12 cellular contexts compared by ENCODE assay signal in genomic region chr20:49985617-49986016, GRCh38. TPM values are rescaled to one million over a fixed set of nuclear protein-coding genes. Genes with fewer than 3 reads are reported as not detected.
DNase-seq lines count a peak whose midpoint lies in the region; ATAC-seq and TF ChIP-seq lines count a peak whose summit lies in the region.
"Had no signal": no experiment of that assay in that cellular context is flagged by ENCODE, and none has a peak within 500 bp of the region (broad histone marks: within the 10 kb centered on the region; RNA-seq: fewer than 3 reads in every experiment).

No MANE protein-coding gene starts in this region.

- H3K27me3 ChIP-seq in breast epithelium (no peaks in the 10 kb centered on the region), mammary epithelial cell (ENCODE audit: insufficient read depth, low read length) (peaks cover 2% of the 10 kb centered on the region), upper lobe of right lung (no peaks in the 10 kb centered on the region), neuronal stem cell (ENCODE audit: control insufficient read depth in 3 of 3, insufficient read depth in 3 of 3, low read depth in 1 of 3, low read length in 3 of 3) (peaks cover 2 to 18% (median 15%) of the 10 kb centered on the region in 3 experiments)

- H3K9me3 ChIP-seq in breast epithelium (no peaks in the 10 kb centered on the region), mammary epithelial cell (replicated peaks; ENCODE audit: insufficient read depth, low read length) (no peaks in the 10 kb centered on the region), mesodermal cell (ENCODE audit: control insufficient read depth, low read length) (no peaks in the 10 kb centered on the region), upper lobe of right lung (no peaks in the 10 kb centered on the region), neuronal stem cell (replicated peaks in 1 of 2; ENCODE audit: control insufficient read depth in 2 of 2, insufficient read depth in 1 of 2, low read depth in 1 of 2, low read length in 2 of 2) (no peaks in the 10 kb centered on the region)

- H2BK120ac ChIP-seq in neuronal stem cell (ENCODE audit: low read depth, low read length), result no peak overlapping the region

- H3K79me2 ChIP-seq in mammary epithelial cell (ENCODE audit: insufficient read depth, low read length), result no peaks in the 10 kb centered on the region

- H3K79me1 ChIP-seq in neuronal stem cell (ENCODE audit: low read depth, low read length), result peaks cover 3% of the 10 kb centered on the region

- no peak for TF ChIP-seq CTCF in breast epithelium (IDR thresholded peaks at IDR 0.05)
- TF ChIP-seq CTCF in mammary epithelial cell (conservative IDR thresholded peaks at IDR 0.05 in 1 of 2, IDR thresholded peaks at IDR 0.05 in 1 of 2; ENCODE audit: extremely low read depth in 1 of 2, insufficient read depth in 1 of 2, low read depth in 1 of 2, low read length in 2 of 2), result no peak
- TF ChIP-seq CTCF in choroid plexus epithelial cell (conservative IDR thresholded peaks at IDR 0.05; ENCODE audit: low read depth, low read length), result no peak
- no peak for TF ChIP-seq CTCF in upper lobe of right lung (IDR thresholded peaks at IDR 0.05)

- WGBS in mammary epithelial cell (ENCODE audit: low coverage, missing lambda C conversion rate), result 40% methylated on average over 2 of the region's 13 CpGs
- 77 to 88% methylated on average over 8 to 9 of the region's 13 CpGs for WGBS in mesodermal cell (ENCODE audit: insufficient coverage in 2 of 2), 2 experiments
- WGBS in neuronal stem cell (ENCODE audit: extremely low coverage in 2 of 2, insufficient read length in 2 of 2, insufficient replicate concordance in 1 of 2), 2 donors, result no CpG with 5 or more reads among the region's 13 CpGs

- dilution Hi-C loops in mammary epithelial cell (cut with HindIII; ENCODE audit: low sequenced_read_pairs), result loop anchor here (10.0 kb wide), 1 partner anchor 89 kb away; no protein-coding TSS in a partner anchor

- no peak overlapping the region for H2AK5ac ChIP-seq in neuronal stem cell (ENCODE audit: low read depth, low read length)

- intact Hi-C loops in breast epithelium (cut with DNase I; ENCODE audit: low total_unique reads), result no loop called here
- intact Hi-C loops in mammary epithelial cell (cut with micrococcal nuclease), result loop anchor here (10.0 kb wide), 1 partner anchor 479 kb away; no protein-coding TSS in a partner anchor
- intact Hi-C loops in upper lobe of right lung (cut with DNase I), result no loop called here

- H3K4me3 ChIP-seq in breast epithelium, result peak overlapping the region; percentile 41 to 72 (median 59)
- no peak overlapping the region for H3K4me3 ChIP-seq in mammary epithelial cell (replicated peaks in 1 of 3; ENCODE audit: insufficient read depth in 1 of 3, low read depth in 2 of 3, low read length in 3 of 3)
- H3K4me3 ChIP-seq in choroid plexus epithelial cell (ENCODE audit: low read depth, low read length), result peak overlapping the region; percentile 74
- peak overlapping the region; percentile 99 for H3K4me3 ChIP-seq in mesodermal cell (ENCODE audit: extremely low read depth, insufficient read depth, low read length, poor library complexity, severe bottlenecking)
- peak overlapping the region; percentile 59 for H3K4me3 ChIP-seq in upper lobe of right lung
- H3K4me3 ChIP-seq in neuronal stem cell (ENCODE audit: low read length in 2 of 2), result no peak overlapping the region

- no peak overlapping the region for H3K27ac Mint-ChIP-seq in activated naive CD4-positive, alpha-beta T cell treated with anti-CD3 and anti-CD28 coated beads, Interleukin-2, amount 50 U/mL, for 72 hours

- no peaks in the 10 kb centered on the region for H4K20me1 ChIP-seq in mammary epithelial cell (ENCODE audit: insufficient read depth, low read length)

- in situ Hi-C loops in mammary epithelial cell (cut with MboI; ENCODE audit: low sequenced_read_pairs in 2 of 2), result no loop called here

- no peak overlapping the region for H4K8ac ChIP-seq in neuronal stem cell (ENCODE audit: low read depth, low read length)

- H3K9ac ChIP-seq in mammary epithelial cell (ENCODE audit: insufficient read depth, low read length) (no peak overlapping the region), neuronal stem cell (ENCODE audit: low read depth, low read length, poor library complexity) (no peak overlapping the region)

- H2BK15ac ChIP-seq in neuronal stem cell (ENCODE audit: low read length), result no peak overlapping the region

- TF ChIP-seq POLR2A in breast epithelium (IDR thresholded peaks at IDR 0.05), result no peak

- H2BK12ac ChIP-seq in neuronal stem cell (ENCODE audit: low read length), result no peak overlapping the region

- no peak for ATAC-seq in upper lobe of right lung
- ATAC-seq in activated naive CD4-positive, alpha-beta T cell treated with anti-CD3 and anti-CD28 coated beads, Interleukin-2, amount 50 U/mL, for 72 hours, result no peak
- no peak for ATAC-seq in GM19455 (IDR thresholded peaks at IDR 0.05; ENCODE audit: unreplicated experiment)

- H3K9me3 Mint-ChIP-seq in activated naive CD4-positive, alpha-beta T cell treated with anti-CD3 and anti-CD28 coated beads, Interleukin-2, amount 50 U/mL, for 72 hours, result no peaks in the 10 kb centered on the region

- H3K36me3 ChIP-seq in breast epithelium (no peaks in the 10 kb centered on the region), mammary epithelial cell (ENCODE audit: insufficient read depth, low read length) (no peaks in the 10 kb centered on the region), mesodermal cell (ENCODE audit: control insufficient read depth, insufficient read depth, low read length) (peaks cover 50% of the 10 kb centered on the region), upper lobe of right lung (peaks cover 4% of the 10 kb centered on the region), neuronal stem cell (replicated peaks in 1 of 2; ENCODE audit: control insufficient read depth in 2 of 2, insufficient read depth in 2 of 2, low read length in 2 of 2) (peaks cover 1 to 35% of the 10 kb centered on the region in 2 donors)

- peaks cover 0 to 4% of the 10 kb centered on the region in 2 donors for H3K36me3 Mint-ChIP-seq in activated naive CD4-positive, alpha-beta T cell treated with anti-CD3 and anti-CD28 coated beads, Interleukin-2, amount 50 U/mL, for 72 hours

- DNase-seq in breast epithelium (ENCODE audit: low spot score in 2 of 2) (no peak), mammary epithelial cell (no peak), choroid plexus epithelial cell (ENCODE audit: low read depth) (no peak), upper lobe of right lung (no peak), neuronal stem cell (ENCODE audit: low spot score) (no peak)
- DNase-seq in activated naive CD4-positive, alpha-beta T cell treated with anti-CD3 and anti-CD28 coated beads, Interleukin-2, amount 50 U/mL, for 72 hours (ENCODE audit: low spot score in 2 of 2), result no peak
- DNase-seq: DND-41; effector memory CD4-positive, alpha-beta T cell; hypothalamus; retina had no signal

- H3K27ac ChIP-seq in breast epithelium, result peak overlapping the region in 1 of 2 donors; percentile 7
- no peak overlapping the region for H3K27ac ChIP-seq in mammary epithelial cell (ENCODE audit: insufficient read depth, low read depth, low read length)
- peak overlapping the region; percentile 32 for H3K27ac ChIP-seq in mesodermal cell (ENCODE audit: low read depth, low read length, severe bottlenecking)
- H3K27ac ChIP-seq in upper lobe of right lung, result no peak overlapping the region
- H3K27ac ChIP-seq in neuronal stem cell (replicated peaks; ENCODE audit: low read length), result no peak overlapping the region

- H2AFZ ChIP-seq in mammary epithelial cell (ENCODE audit: low read depth, low read length), result no peak overlapping the region
- no peak overlapping the region for H2AFZ ChIP-seq in neuronal stem cell (ENCODE audit: low read length)

- no peak overlapping the region for H3K18ac ChIP-seq in neuronal stem cell (ENCODE audit: low read length)

- H3K4me1 ChIP-seq in breast epithelium (peaks cover 16 to 23% of the 10 kb centered on the region in 2 donors), mammary epithelial cell (ENCODE audit: insufficient read depth, low read length) (peaks cover 9% of the 10 kb centered on the region), mesodermal cell (ENCODE audit: control insufficient read depth, insufficient read depth, low read length, poor library complexity, severe bottlenecking) (peaks cover 68% of the 10 kb centered on the region), upper lobe of right lung (peaks cover 59% of the 10 kb centered on the region), neuronal stem cell (ENCODE audit: control insufficient read depth in 2 of 2, insufficient read depth in 1 of 2, low read depth in 1 of 2, low read length in 2 of 2) (peaks cover 30 to 60% of the 10 kb centered on the region in 2 donors)

- CTCF ChIA-PET in mammary epithelial cell (lab: Charles Lee; ENCODE audit: low non-redundant PET), result no interaction called here

- no TSS peak for BruUV-seq in mammary epithelial cell (replicated peaks; lab: Mats Ljungman, UMichigan)

- H3K14ac ChIP-seq in neuronal stem cell (ENCODE audit: low read length), result no peak overlapping the region

- H3K4me2 ChIP-seq in mammary epithelial cell (ENCODE audit: insufficient read depth, low read depth, low read length) (no peak overlapping the region), neuronal stem cell (ENCODE audit: insufficient read depth, low read length, poor library complexity, severe bottlenecking) (no peak overlapping the region)

- no peak overlapping the region for H3K4ac ChIP-seq in neuronal stem cell (ENCODE audit: low read length)

- no peak overlapping the region for H4K91ac ChIP-seq in neuronal stem cell (ENCODE audit: low read depth, low read length, poor library complexity)

- no peak overlapping the region for H2BK5ac ChIP-seq in neuronal stem cell (ENCODE audit: low read length)

- H3K23ac ChIP-seq in neuronal stem cell (ENCODE audit: low read depth, low read length, poor library complexity), result no peak overlapping the region

RNA-seq across cellular contexts. Expression of gene SNAI1, which starts 2.8 kb away (rescaled TPM):
- 1 to 10 TPM in 2 of 3 donors, under 1 TPM in 1; 0.80 to 5.0 (median 4.3) TPM for total RNA-seq in breast epithelium
- not detected for total RNA-seq in mammary epithelial cell
- polyA plus RNA-seq in mammary epithelial cell, result 0.02 TPM
- not detected for polyA minus RNA-seq in mammary epithelial cell
- 62.2 TPM for polyA plus RNA-seq in mesodermal cell (2013, experiment 1 of 2)
- 48.4 TPM for polyA plus RNA-seq in mesodermal cell (2013, experiment 2 of 2)
- total RNA-seq in upper lobe of right lung, result 10.6 TPM
- under 1 TPM; 0.33 to 0.43 TPM for total RNA-seq in activated naive CD4-positive, alpha-beta T cell treated with anti-CD3 and anti-CD28 coated beads, Interleukin-2, amount 50 U/mL, for 72 hours
- polyA plus RNA-seq in neuronal stem cell (2013, experiment 1 of 2), result 3.5 TPM
- 3.7 TPM for polyA plus RNA-seq in neuronal stem cell (2013, experiment 2 of 2)

RNA-seq across cellular contexts. Expression of gene RNF114, which starts 49.4 kb away (rescaled TPM):
- total RNA-seq in breast epithelium (100 to 1,000 TPM; 224 TPM), mammary epithelial cell (100 to 1,000 TPM in 1 of 2 donors, 10 to 100 TPM in 1; 57.3 to 136 TPM), upper lobe of right lung (74.7 TPM)
- 75.0 TPM for polyA plus RNA-seq in mammary epithelial cell
- 115 TPM for polyA minus RNA-seq in mammary epithelial cell
- 84.5 TPM for polyA plus RNA-seq in mesodermal cell (2013, experiment 1 of 2)
- polyA plus RNA-seq in mesodermal cell (2013, experiment 2 of 2), result 76.5 TPM
- 10 to 100 TPM; 60.9 to 66.0 TPM for total RNA-seq in activated naive CD4-positive, alpha-beta T cell treated with anti-CD3 and anti-CD28 coated beads, Interleukin-2, amount 50 U/mL, for 72 hours
- polyA plus RNA-seq in neuronal stem cell (2013, experiment 1 of 2), result 37.2 TPM
- polyA plus RNA-seq in neuronal stem cell (2013, experiment 2 of 2), result 37.0 TPM

Comparison
In these comparisons a context has a peak if more than half of its experiments do, and no peak if none do; other contexts are left out.
1. H3K4me3 ChIP-seq: peak in breast epithelium (3 of 3), choroid plexus epithelial cell (single experiment), mesodermal cell (single experiment) and upper lobe of right lung (single experiment); none in mammary epithelial cell (0 of 3) and neuronal stem cell (0 of 2).